Comparison of ENCODE assay signal across 18 cellular contexts in genomic region chr1:161379071-161379470, GRCh38. TPM values are rescaled to one million over a fixed set of nuclear protein-coding genes. Genes with fewer than 3 reads are reported as not detected.
DNase-seq lines count a peak whose midpoint lies in the region; ATAC-seq and TF ChIP-seq lines count a peak whose summit lies in the region.
"Had no signal": no experiment of that assay in that cellular context is flagged by ENCODE, and none has a peak within 500 bp of the region (broad histone marks: within the 10 kb centered on the region; RNA-seq: fewer than 3 reads in every experiment).

No MANE protein-coding gene starts in this region.

- H3K4me1 ChIP-seq in mammary epithelial cell (ENCODE audit: insufficient read depth, low read length) (peaks cover 20% of the 10 kb centered on the region), lung (ENCODE audit: control insufficient read depth in 2 of 2, insufficient read depth in 2 of 2, low read length in 2 of 2) (no peaks in the 10 kb centered on the region)

- H2AFZ ChIP-seq in mammary epithelial cell (ENCODE audit: low read depth, low read length) = no peak overlapping the region

- no peak overlapping the region for H3K4me2 ChIP-seq in mammary epithelial cell (ENCODE audit: insufficient read depth, low read depth, low read length)

- DNase-seq in CMK (ENCODE audit: low read depth) (peak; percentile 52), mammary epithelial cell (peak; percentile 25), lung (ENCODE audit: low spot score) (peak; percentile 63), mesenteric fat pad (ENCODE audit: low spot score) (no peak)
- DNase-seq in stimulated activated naive B cell treated with anti-CD40 and anti-IgM and Interleukin-4, amounts not matched to agents 10 μg/mL and 1 μg/mL and 100 μg/mL, for 72 hours = no peak
- DNase-seq: cerebellar nuclear complex; GDM1; mucosa of descending colon; NCI-H2081 treated with DMSO at 0.1 percent for 48 hours; stimulated activated naive CD4-positive, alpha-beta T cell treated with Interleukin-2 at 50 U/mL for 16 hours; T-helper 9 cell had no signal

- 92% methylated on average over 18 of the region's 18 CpGs for whole genome bisulfite sequencing in mammary epithelial cell (ENCODE audit: low coverage, missing lambda C conversion rate)
- WGBS in lung, 2 donors = 80 to 83% methylated on average over 18 of the region's 18 CpGs

- dilution Hi-C loops in mammary epithelial cell (cut with HindIII; ENCODE audit: low sequenced_read_pairs) = loop anchor here (25.0 kb wide), 1 partner anchor 167 kb away; the partner anchor contains the start of genes APOA2, FCER1G and NDUFS2

- H3K36me3 ChIP-seq in mammary epithelial cell (ENCODE audit: insufficient read depth, low read length) = no peaks in the 10 kb centered on the region
- no peaks in the 10 kb centered on the region for H3K36me3 ChIP-seq in lung (ENCODE audit: control insufficient read depth in 2 of 2, insufficient read depth in 2 of 2, low read length in 2 of 2)

- in situ Hi-C loops in mammary epithelial cell (cut with MboI; ENCODE audit: low sequenced_read_pairs in 2 of 2) = no loop called here

- BruUV-seq in mammary epithelial cell (replicated peaks; lab: Mats Ljungman, UMichigan) = no TSS peak

- ATAC-seq in lung (ENCODE audit: insufficient read depth, low FRiP score) (peak; percentile 53), HG03439 (IDR thresholded peaks at IDR 0.05; ENCODE audit: unreplicated experiment) (no peak)
- ATAC-seq in stimulated activated naive B cell treated with anti-CD40 and anti-IgM and Interleukin-4, amounts not matched to agents 10 μg/mL and 1 μg/mL and 100 μg/mL, for 72 hours (replicated peaks) = no peak
- ATAC-seq: esophagus mucosa, mucosa of descending colon had no signal

- H3K27ac Mint-ChIP-seq in stimulated activated naive B cell treated with anti-CD40 and anti-IgM and Interleukin-4, amounts not matched to agents 10 μg/mL and 1 μg/mL and 100 μg/mL, for 72 hours = no peak overlapping the region
- H3K27ac Mint-ChIP-seq: activated naive CD8-positive, alpha-beta T cell had no signal

- no peaks in the 10 kb centered on the region for H3K79me2 ChIP-seq in mammary epithelial cell (ENCODE audit: insufficient read depth, low read length)

- H3K4me1 Mint-ChIP-seq in stimulated activated naive B cell treated with anti-CD40 and anti-IgM and Interleukin-4, amounts not matched to agents 10 μg/mL and 1 μg/mL and 100 μg/mL, for 72 hours = peaks cover 0 to 5% of the 10 kb centered on the region in 2 donors

- H3K27me3 Mint-ChIP-seq in stimulated activated naive B cell treated with anti-CD40 and anti-IgM and Interleukin-4, amounts not matched to agents 10 μg/mL and 1 μg/mL and 100 μg/mL, for 72 hours = no peaks in the 10 kb centered on the region
- H3K27me3 Mint-ChIP-seq: activated naive CD8-positive, alpha-beta T cell had no signal

- H3K36me3 Mint-ChIP-seq in stimulated activated naive B cell treated with anti-CD40 and anti-IgM and Interleukin-4, amounts not matched to agents 10 μg/mL and 1 μg/mL and 100 μg/mL, for 72 hours = no peaks in the 10 kb centered on the region
- H3K36me3 Mint-ChIP-seq: activated naive CD8-positive, alpha-beta T cell; CD14-positive monocyte had no signal

- intact Hi-C loops in mammary epithelial cell (cut with micrococcal nuclease) = loop anchor here (2.0 kb wide), 1 partner anchor 152 kb away; the partner anchor contains the start of gene TOMM40L

- H3K27me3 ChIP-seq in mammary epithelial cell (ENCODE audit: insufficient read depth, low read length) (no peaks in the 10 kb centered on the region), lung (ENCODE audit: control insufficient read depth, insufficient read depth) (no peaks in the 10 kb centered on the region)

- H3K27ac ChIP-seq in mammary epithelial cell (ENCODE audit: insufficient read depth, low read depth, low read length) (no peak overlapping the region), lung (ENCODE audit: low read depth in 1 of 2, low read length in 1 of 2) (no peak overlapping the region)

- TF ChIP-seq POLR2A in GM18526 (IDR thresholded peaks at IDR 0.05; ENCODE audit: extremely low read depth, insufficient read length) = peak; percentile 37

- H3K9me3 Mint-ChIP-seq in stimulated activated naive B cell treated with anti-CD40 and anti-IgM and Interleukin-4, amounts not matched to agents 10 μg/mL and 1 μg/mL and 100 μg/mL, for 72 hours = no peaks in the 10 kb centered on the region

- H3K4me3 ChIP-seq in mammary epithelial cell (replicated peaks in 1 of 3; ENCODE audit: insufficient read depth in 1 of 3, low read depth in 2 of 3, low read length in 3 of 3) (no peak overlapping the region), lung (no peak overlapping the region)
- H3K4me3 ChIP-seq: mucosa of descending colon had no signal

- no peak overlapping the region for H3K9ac ChIP-seq in mammary epithelial cell (ENCODE audit: insufficient read depth, low read length)

- TF ChIP-seq CTCF in mammary epithelial cell (conservative IDR thresholded peaks at IDR 0.05 in 1 of 2, IDR thresholded peaks at IDR 0.05 in 1 of 2; ENCODE audit: extremely low read depth in 1 of 2, insufficient read depth in 1 of 2, low read depth in 1 of 2, low read length in 2 of 2) = no peak
- no peak for TF ChIP-seq CTCF in lung (IDR thresholded peaks at IDR 0.05; ENCODE audit: control extremely low read depth, extremely low read depth)

- CTCF ChIA-PET in mammary epithelial cell (lab: Charles Lee; ENCODE audit: low non-redundant PET) = interaction anchor here (0.6 kb wide), 1 partner anchor 153 kb away, joined by 6 read pairs; the partner anchor contains the start of gene TOMM40L

- H3K4me3 Mint-ChIP-seq in stimulated activated naive B cell treated with anti-CD40 and anti-IgM and Interleukin-4, amounts not matched to agents 10 μg/mL and 1 μg/mL and 100 μg/mL, for 72 hours = no peak overlapping the region
- H3K4me3 Mint-ChIP-seq: activated naive CD8-positive, alpha-beta T cell had no signal

- no peaks in the 10 kb centered on the region for H3K9me3 ChIP-seq in mammary epithelial cell (replicated peaks; ENCODE audit: insufficient read depth, low read length)
- no peaks in the 10 kb centered on the region for H3K9me3 ChIP-seq in lung (ENCODE audit: control insufficient read depth in 2 of 2, insufficient read depth in 1 of 2, low read length in 1 of 2)
- H3K9me3 ChIP-seq: mucosa of descending colon had no signal

- no peaks in the 10 kb centered on the region for H4K20me1 ChIP-seq in mammary epithelial cell (ENCODE audit: insufficient read depth, low read length)

RNA-seq across cellular contexts. Expression of gene CFAP126, which starts 11.4 kb away (rescaled TPM):
- total RNA-seq in mammary epithelial cell = not detected
- not detected for polyA plus RNA-seq in mammary epithelial cell
- not detected for polyA minus RNA-seq in mammary epithelial cell
- 10 to 100 TPM in 1 of 2 donors, 1 to 10 TPM in 1; 6.5 to 25.1 TPM for total RNA-seq in lung
- 10 to 100 TPM; 21.2 to 23.9 TPM for polyA plus RNA-seq in lung
- not detected for total RNA-seq in mesenteric fat pad
- total RNA-seq: esophagus mucosa, H4, mucosa of descending colon, pulmonary artery endothelial cell had no signal
- polyA plus RNA-seq: CD14-positive monocyte had no signal

Comparison
In these comparisons a context has a peak if more than half of its experiments do, and no peak if none do; other contexts are left out.
1. DNase-seq: peak in CMK (single experiment), mammary epithelial cell (single experiment) and lung (single experiment); none in stimulated activated naive B cell treated with anti-CD40 and anti-IgM and Interleukin-4, amounts not matched to agents 10 μg/mL and 1 μg/mL and 100 μg/mL, for 72 hours (single experiment) and mesenteric fat pad (single experiment).